Comparison of ENCODE assay signal across 1 cellular context in the genomic region with DNA sequence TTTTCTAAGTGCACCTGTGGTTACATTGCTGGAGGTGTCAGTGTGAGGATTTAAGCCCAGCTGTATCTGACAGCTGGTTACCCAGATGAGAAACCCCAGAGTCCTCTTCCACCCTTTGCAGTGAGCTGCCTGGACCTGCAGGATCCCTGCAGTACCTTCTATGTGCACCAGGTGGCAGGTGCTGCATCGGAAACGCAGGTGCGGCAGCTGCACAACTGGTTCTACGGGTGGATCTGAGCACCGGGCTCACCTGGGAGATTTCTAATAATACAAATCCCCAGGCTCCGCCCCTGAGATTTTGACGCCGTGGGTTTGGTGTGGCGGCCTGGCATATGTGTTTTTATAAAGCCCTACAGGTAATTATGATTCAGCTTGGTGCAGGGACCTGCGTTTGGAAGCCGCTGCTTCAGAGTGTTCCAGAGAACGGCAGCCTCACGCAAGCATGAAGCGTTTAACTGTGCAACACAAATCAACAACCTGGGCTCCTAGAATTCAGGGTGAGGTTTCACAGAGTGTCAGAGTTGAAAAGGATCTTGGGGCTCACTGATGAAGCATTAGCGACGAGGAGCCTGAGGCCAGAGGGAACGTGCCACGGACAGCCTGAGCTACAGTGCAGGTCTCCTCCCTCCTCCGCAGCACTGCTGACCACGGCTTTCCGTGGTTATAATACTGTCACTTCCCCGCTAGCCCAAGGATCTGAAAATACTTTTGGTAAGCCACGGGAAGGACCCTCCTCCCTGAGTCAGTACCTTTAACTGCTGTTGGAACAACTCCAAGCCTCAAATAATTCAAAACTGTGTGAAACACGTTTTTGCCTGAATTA.
TF ChIP-seq lines count a peak whose summit lies in the region.

No MANE protein-coding gene starts in this region.

TF ChIP-seq in endothelial cell of umbilical vein, 7 proteins besides CTCF, POLR2A, EP300 and RAD21 (continued from another document):
- TF ChIP-seq FOS (IDR thresholded peaks at IDR 0.05; ENCODE audit: borderline replicate concordance, insufficient read depth, low read length) (no peak), MYC (IDR thresholded peaks at IDR 0.05; ENCODE audit: low read depth, low read length) (no peak), GATA2 (IDR thresholded peaks at IDR 0.05; ENCODE audit: insufficient read depth, insufficient read length, low read depth, low read length) (no peak), EZH2 (IDR thresholded peaks at IDR 0.05; ENCODE audit: borderline replicate concordance, low read depth, low read length, severe bottlenecking) (no peak)
- TF ChIP-seq, protein P1, sequence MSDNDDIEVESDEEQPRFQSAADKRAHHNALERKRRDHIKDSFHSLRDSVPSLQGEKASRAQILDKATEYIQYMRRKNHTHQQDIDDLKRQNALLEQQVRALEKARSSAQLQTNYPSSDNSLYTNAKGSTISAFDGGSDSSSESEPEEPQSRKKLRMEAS (IDR thresholded peaks at IDR 0.05; ENCODE audit: insufficient read depth, insufficient read length), result no peak
